9 cellular contexts compared by ENCODE assay signal in the genomic region with DNA sequence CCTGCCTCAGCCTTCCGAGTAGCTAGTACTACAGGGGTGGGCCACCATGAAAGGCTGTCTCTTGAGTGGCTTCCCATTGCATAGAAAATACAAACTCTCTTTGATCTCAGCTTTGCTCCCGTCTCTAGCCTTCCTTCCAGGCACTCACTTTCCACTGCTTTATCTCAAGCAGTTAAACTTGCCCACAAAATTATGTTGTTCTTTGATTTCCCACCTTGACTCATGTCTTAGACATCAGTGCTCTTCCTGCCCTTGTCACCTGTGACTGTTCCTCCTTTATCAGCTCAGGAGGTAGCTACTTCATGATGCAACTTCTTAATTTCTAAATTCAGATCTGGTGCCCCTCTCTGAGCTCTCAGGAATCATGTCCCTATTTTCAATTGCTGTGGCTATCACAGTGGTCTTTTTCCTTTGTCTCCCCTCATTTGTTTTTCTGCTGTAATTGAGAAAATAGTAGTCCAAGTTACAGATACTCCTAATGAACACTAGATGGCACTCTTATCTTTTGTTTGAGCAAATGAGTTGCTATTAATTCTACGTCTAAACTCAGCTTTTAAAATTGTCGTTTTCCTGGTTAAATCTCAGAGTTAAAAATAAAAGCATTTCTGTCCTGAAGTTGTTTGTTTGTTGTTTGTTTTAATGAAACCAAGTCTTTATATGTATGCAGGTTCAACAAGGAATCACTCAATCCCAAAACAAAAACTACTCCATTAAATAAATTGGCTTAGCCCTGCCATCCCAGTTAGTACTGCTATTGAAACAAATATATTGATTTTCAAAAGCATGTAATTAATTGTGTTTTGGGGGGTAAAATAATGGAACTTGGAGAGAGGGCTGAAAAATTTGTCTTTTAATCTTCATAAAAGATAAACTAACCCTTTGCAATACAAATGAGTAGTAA. TPM values are rescaled to one million over a fixed set of nuclear protein-coding genes. Genes with fewer than 3 reads are reported as not detected.
DNase-seq lines count a peak whose midpoint lies in the region; ATAC-seq, FAIRE-seq and TF ChIP-seq lines count a peak whose summit lies in the region.
"Had no signal": no experiment of that assay in that cellular context is flagged by ENCODE, and none has a peak within 500 bp of the region (broad histone marks: within the 10 kb centered on the region; RNA-seq: fewer than 3 reads in every experiment).

No MANE protein-coding gene starts in this region.

- H3K36me3 ChIP-seq in mucosa of descending colon (ENCODE audit: low read depth): no peaks in the 10 kb centered on the region
- H3K36me3 ChIP-seq: SJSA1 had no signal

- DNase-seq in DMS 273 treated with DMSO at 0.1 percent for 48 hours (lab: John Stamatoyannopoulos, UW) (peak; percentile 43), NCI-H82 treated with DMSO at 0.1 percent for 48 hours (lab: John Stamatoyannopoulos, UW; ENCODE audit: unreplicated experiment) (peak; percentile 97), mucosa of descending colon (no peak), omental fat pad (ENCODE audit: low spot score) (no peak)

- ATAC-seq in HG02642 (IDR thresholded peaks at IDR 0.05; ENCODE audit: poor library complexity, unreplicated experiment) (peak; percentile 57), mucosa of descending colon (no peak), GM21423 (IDR thresholded peaks at IDR 0.05; ENCODE audit: unreplicated experiment) (no peak), omental fat pad (ENCODE audit: low FRiP score) (no peak)
- ATAC-seq in activated CD4-positive, CD25-positive, alpha-beta regulatory T cell treated with anti-CD3 and anti-CD28 coated beads, Interleukin-2, amount 50 U/mL, for 24 hours: no peak

- peak; percentile 88 for FAIRE-seq in colon (lab: Jason Lieb, UNC)

- no peak overlapping the region for H3K4me3 ChIP-seq in mucosa of descending colon
- H3K4me3 ChIP-seq: SJSA1 had no signal

- H3K9me3 ChIP-seq in mucosa of descending colon: no peaks in the 10 kb centered on the region
- H3K9me3 ChIP-seq: SJSA1 had no signal

- intact Hi-C loops in mucosa of descending colon (cut with DNase I, micrococcal nuclease): loop anchor here (2.0 to 10.0 kb wide), 2 partner anchors 250 to 760 kb away; no protein-coding TSS in a partner anchor

- TF ChIP-seq CTCF in mucosa of descending colon (IDR thresholded peaks at IDR 0.05) (peak; percentile 41), omental fat pad (IDR thresholded peaks at IDR 0.05) (no peak)

- H3K4me1 ChIP-seq in mucosa of descending colon (ENCODE audit: low read depth): no peaks in the 10 kb centered on the region
- H3K4me1 ChIP-seq: SJSA1 had no signal

RNA-seq across cellular contexts. Expression of a gene that starts 46.9 kb away (rescaled TPM):
- total RNA-seq in mucosa of descending colon (1 to 10 TPM in 1 of 3 donors, under 1 TPM in 2; 0.26 to 1.0 (median 0.29) TPM), omental fat pad (10 to 100 TPM in 3 of 4 donors, 1 to 10 TPM in 1; 6.0 to 29.5 (median 21.7) TPM)

Comparison
In these comparisons a context has a peak if more than half of its experiments do, and no peak if none do; other contexts are left out.
1. DNase-seq: peak in DMS 273 treated with DMSO at 0.1 percent for 48 hours (single experiment) and NCI-H82 treated with DMSO at 0.1 percent for 48 hours (single experiment); none in mucosa of descending colon (0 of 3) and omental fat pad (single experiment).